1 cellular context compared by ENCODE assay signal in genomic region chr15:70585707-70586034, GRCh38.
TF ChIP-seq lines count a peak whose summit lies in the region.

No MANE protein-coding gene starts in this region.

TF ChIP-seq in GM23338, 12 proteins besides CTCF, POLR2A, EP300 and RAD21 (continued from another document):
- TF ChIP-seq ZNF462 (CRISPR knock-in tag; IDR thresholded peaks at IDR 0.05), result no peak
- no peak for TF ChIP-seq POLR2AphosphoS5 (IDR thresholded peaks at IDR 0.05; ENCODE audit: low read depth)
- TF ChIP-seq CREB1 (CRISPR knock-in tag; IDR thresholded peaks at IDR 0.05; ENCODE audit: low read depth), result no peak
- TF ChIP-seq ETS1 (IDR thresholded peaks at IDR 0.05), result no peak
- no peak for TF ChIP-seq ZNF114 (CRISPR knock-in tag; IDR thresholded peaks at IDR 0.05)
- TF ChIP-seq STAT1 (IDR thresholded peaks at IDR 0.05; ENCODE audit: unreplicated experiment), result no peak
